ENCODE assay signal across 31 cellular contexts in genomic region chr11:126337121-126337471, GRCh38. TPM values are rescaled to one million over a fixed set of nuclear protein-coding genes. Genes with fewer than 3 reads are reported as not detected.
A peak's percentile ranks its signal among the peaks of the same experiment; 100 is the strongest.
DNase-seq lines count a peak whose midpoint lies in the region; ATAC-seq, FAIRE-seq and TF ChIP-seq lines count a peak whose summit lies in the region.
"Had no signal": no experiment of that assay in that cellular context is flagged by ENCODE, and none has a peak within 500 bp of the region (broad histone marks: within the 10 kb centered on the region; RNA-seq: fewer than 3 reads in every experiment).

No MANE protein-coding gene starts in this region.

- H3K4me1 ChIP-seq in CD8-positive, alpha-beta memory T cell (ENCODE audit: insufficient read depth, low read length): peaks cover under 1% of the 10 kb centered on the region
- H3K4me1 ChIP-seq in endothelial cell of umbilical vein (ENCODE audit: control insufficient read depth, extremely low read depth, insufficient read depth, low read length): peaks cover 54% of the 10 kb centered on the region
- H3K4me1 ChIP-seq: pancreas had no signal

- no TSS peak for BruUV-seq in endothelial cell of umbilical vein (replicated peaks; lab: Mats Ljungman, UMichigan)

- no peaks in the 10 kb centered on the region for H3K79me2 ChIP-seq in endothelial cell of umbilical vein (ENCODE audit: control insufficient read depth, insufficient read depth, low read length)

- TF ChIP-seq CTCF in endothelial cell of umbilical vein (IDR thresholded peaks at IDR 0.05; ENCODE audit: extremely low read depth in 1 of 2, insufficient read depth in 1 of 2, low read depth in 1 of 2, low read length in 2 of 2) (no peak), natural killer cell (IDR thresholded peaks at IDR 0.05) (no peak)

- H3K4me1 Mint-ChIP-seq in CD8-positive, alpha-beta memory T cell: peaks cover 7 to 29% (median 26%) of the 10 kb centered on the region in 3 donors
- peaks cover 58 to 65% of the 10 kb centered on the region in 2 donors for H3K4me1 Mint-ChIP-seq in natural killer cell

- no peak overlapping the region for H3K4me2 ChIP-seq in endothelial cell of umbilical vein (ENCODE audit: insufficient read depth, low read length)
- H3K4me2 ChIP-seq: PC-9 had no signal

- POLR2A ChIA-PET in CD8-positive, alpha-beta memory T cell (lab: Charles Lee): no interaction called here
- POLR2A ChIA-PET in endothelial cell of umbilical vein (lab: Charles Lee): interaction anchor here (1.0 kb wide), 1 partner anchor 16 kb away, joined by 3 read pairs; no protein-coding TSS in a partner anchor

- CTCF ChIA-PET in CD8-positive, alpha-beta memory T cell (lab: Charles Lee): no interaction called here
- CTCF ChIA-PET in endothelial cell of umbilical vein (lab: Charles Lee): interaction anchor here (0.6 to 1.2 kb wide), 3 partner anchors 19 to 144 kb away, joined by 3 to 4 read pairs (median 4); partner anchors contain the start of gene ST3GAL4

- H3K27ac Mint-ChIP-seq in CD8-positive, alpha-beta memory T cell: peak overlapping the region in 6 of 8 donors; percentile 23 to 98 (median 91)
- H3K27ac Mint-ChIP-seq in natural killer cell: peak overlapping the region; percentile 88 to 97

- no peak for TF ChIP-seq POLR2A in endothelial cell of umbilical vein (IDR thresholded peaks at IDR 0.05; ENCODE audit: low read depth, low read length)
- no peak for TF ChIP-seq POLR2A in erythroblast (IDR thresholded peaks at IDR 0.05; ENCODE audit: low read length)

- no peak overlapping the region for H2AFZ ChIP-seq in endothelial cell of umbilical vein (ENCODE audit: low read depth, low read length)
- H2AFZ ChIP-seq: PC-9 had no signal

- peak overlapping the region; percentile 56 for H3K9ac ChIP-seq in endothelial cell of umbilical vein (replicated peaks; ENCODE audit: extremely low read depth, insufficient read depth, low read length)

- H3K9me3 ChIP-seq in CD8-positive, alpha-beta memory T cell (ENCODE audit: low read length): no peaks in the 10 kb centered on the region
- H3K9me3 ChIP-seq in KOPT-K1 (ENCODE audit: insufficient read depth, low read length, poor library complexity, severe bottlenecking) (no peaks in the 10 kb centered on the region), endothelial cell of umbilical vein (replicated peaks; ENCODE audit: control insufficient read depth, insufficient read depth, low read length) (no peaks in the 10 kb centered on the region)
- H3K9me3 ChIP-seq: esophagus squamous epithelium, left lung, pancreas, right atrium auricular region had no signal

- H3K9me1 ChIP-seq in endothelial cell of umbilical vein (replicated peaks; ENCODE audit: control insufficient read depth, extremely low read depth, insufficient read depth, low read length): no peaks in the 10 kb centered on the region

- no peaks in the 10 kb centered on the region for H4K20me1 ChIP-seq in endothelial cell of umbilical vein (replicated peaks; ENCODE audit: control insufficient read depth, extremely low read depth, insufficient read depth, low read length)

- dilution Hi-C loops in endothelial cell of umbilical vein (cut with MboI; ENCODE audit: extremely low pct_ligation_motif_present, low sequenced_read_pairs): no loop called here

- H3K36me3 Mint-ChIP-seq in CD8-positive, alpha-beta memory T cell: peaks cover 13 to 87% (median 34%) of the 10 kb centered on the region in 3 donors
- no peaks in the 10 kb centered on the region for H3K36me3 Mint-ChIP-seq in natural killer cell

- H3K27me3 Mint-ChIP-seq in CD8-positive, alpha-beta memory T cell: peaks cover 0 to 1% of the 10 kb centered on the region in 2 donors
- no peaks in the 10 kb centered on the region for H3K27me3 Mint-ChIP-seq in natural killer cell (ENCODE audit: low read depth in 2 of 2)
- H3K27me3 Mint-ChIP-seq: activated naive CD4-positive, alpha-beta T cell treated with anti-CD3 and anti-CD28 coated beads, Interleukin-2, amount 50 U/mL, for 24 hours; effector memory CD8-positive, alpha-beta T cell; naive thymus-derived CD8-positive, alpha-beta T cell had no signal

- H3K27ac ChIP-seq in CD8-positive, alpha-beta memory T cell (ENCODE audit: low read depth, low read length): no peak overlapping the region
- H3K27ac ChIP-seq in KOPT-K1 (ENCODE audit: low read depth, low read length, poor library complexity, severe bottlenecking) (peak overlapping the region; percentile 79), endothelial cell of umbilical vein (ENCODE audit: insufficient read depth, low read depth, low read length) (peak overlapping the region; percentile 95)
- H3K27ac ChIP-seq: pancreas, PC-9 had no signal

- FAIRE-seq in endothelial cell of umbilical vein (lab: Jason Lieb, UNC): no peak
- FAIRE-seq: bronchial epithelial cell, pancreas, urothelium cell line had no signal

- H3K27me3 ChIP-seq in CD8-positive, alpha-beta memory T cell (ENCODE audit: insufficient read depth, low read length, poor library complexity, severe bottlenecking): no peaks in the 10 kb centered on the region
- H3K27me3 ChIP-seq in endothelial cell of umbilical vein (ENCODE audit: control insufficient read depth in 2 of 2, insufficient read depth in 2 of 2, low read length in 2 of 2): no peaks in the 10 kb centered on the region
- H3K27me3 ChIP-seq: esophagus squamous epithelium, left lung, pancreas, right atrium auricular region had no signal

- H3K9me3 Mint-ChIP-seq in CD8-positive, alpha-beta memory T cell: no peaks in the 10 kb centered on the region
- no peaks in the 10 kb centered on the region for H3K9me3 Mint-ChIP-seq in natural killer cell
- H3K9me3 Mint-ChIP-seq: activated naive CD4-positive, alpha-beta T cell treated with anti-CD3 and anti-CD28 coated beads, Interleukin-2, amount 50 U/mL, for 24 hours; effector memory CD8-positive, alpha-beta T cell; naive thymus-derived CD8-positive, alpha-beta T cell had no signal

- peaks cover 28% of the 10 kb centered on the region for H3K36me3 ChIP-seq in CD8-positive, alpha-beta memory T cell (ENCODE audit: insufficient read depth, low read length)
- H3K36me3 ChIP-seq in KOPT-K1 (ENCODE audit: insufficient read depth, low read length): peaks cover 61% of the 10 kb centered on the region
- H3K36me3 ChIP-seq in endothelial cell of umbilical vein (ENCODE audit: control insufficient read depth in 2 of 2, extremely low read depth in 1 of 2, insufficient read depth in 2 of 2, low read length in 2 of 2): no peaks in the 10 kb centered on the region
- H3K36me3 ChIP-seq: right atrium auricular region had no signal

- intact Hi-C loops in endothelial cell of umbilical vein (cut with micrococcal nuclease): no loop called here
- intact Hi-C loops in natural killer cell (cut with micrococcal nuclease): no loop called here

- no peak for DNase-seq in CD8-positive, alpha-beta memory T cell
- DNase-seq in endothelial cell of umbilical vein (ENCODE audit: low read depth, low spot score) (no peak), natural killer cell (no peak), NCI-H1930 (lab: John Stamatoyannopoulos, UW) (no peak), erythroblast (lab: John Stamatoyannopoulos, UW) (no peak)
- no peak for DNase-seq in activated naive CD4-positive, alpha-beta T cell treated with anti-CD3 and anti-CD28 coated beads, Interleukin-2, amount 50 U/mL, for 16 hours
- DNase-seq: activated CD4-positive, alpha-beta T cell treated with anti-CD3 and anti-CD28 coated beads, Interleukin-2, amount 50 U/mL, for 4 hours; activated CD4-positive, CD25-positive, alpha-beta regulatory T cell; anterior cingulate cortex; C1 segment of cervical spinal cord; cortex of kidney; effector memory CD8-positive, alpha-beta T cell; esophagus squamous epithelium; foreskin melanocyte; left lung; NCI-H1105; NCI-H2029; NCI-H524 treated with DMSO at 0.1 percent for 48 hours; NK-92 treated with Interleukin-12 subunit alpha and Interleukin-12 subunit beta, amount 100 ng/mL, for 24 hours; SIG-M5; stimulated activated naive CD4-positive, alpha-beta T cell; SW 1271 had no signal

- H3K4me3 Mint-ChIP-seq in CD8-positive, alpha-beta memory T cell: no peak overlapping the region
- H3K4me3 Mint-ChIP-seq in natural killer cell: no peak overlapping the region
- H3K4me3 Mint-ChIP-seq: activated naive CD4-positive, alpha-beta T cell treated with anti-CD3 and anti-CD28 coated beads, Interleukin-2, amount 50 U/mL, for 24 hours; effector memory CD8-positive, alpha-beta T cell; naive thymus-derived CD8-positive, alpha-beta T cell had no signal

- ATAC-seq in natural killer cell: no peak
- no peak for ATAC-seq in GM21360 (IDR thresholded peaks at IDR 0.05; ENCODE audit: unreplicated experiment)
- ATAC-seq: effector memory CD8-positive, alpha-beta T cell; left lung; naive thymus-derived CD8-positive, alpha-beta T cell; pancreas had no signal

- no peak overlapping the region for H3K4me3 ChIP-seq in CD8-positive, alpha-beta memory T cell (ENCODE audit: low read length)
- H3K4me3 ChIP-seq in endothelial cell of umbilical vein (replicated peaks in 1 of 3; ENCODE audit: insufficient read depth in 1 of 3, low read depth in 1 of 3, low read length in 3 of 3): no peak overlapping the region
- H3K4me3 ChIP-seq: esophagus squamous epithelium, left lung, pancreas, PC-9, right atrium auricular region had no signal

RNA-seq across cellular contexts. Expression of gene ST3GAL4, which starts 18.4 kb away (rescaled TPM):
- total RNA-seq in CD8-positive, alpha-beta memory T cell: 10 to 100 TPM; 11.0 to 12.5 TPM
- 8.3 TPM for polyA plus RNA-seq in CD8-positive, alpha-beta memory T cell
- total RNA-seq in endothelial cell of umbilical vein (17.7 and 21.1 TPM in 2 replicates), natural killer cell (10 to 100 TPM; 43.3 to 57.6 (median 47.3) TPM)
- 19.4 and 20.8 TPM in 2 replicates for polyA plus RNA-seq in endothelial cell of umbilical vein
- 22.6 and 25.1 TPM in 2 replicates for polyA plus RNA-seq in endothelial cell of umbilical vein (2011; cell fraction: cytosol; rRNA removed)
- 18.4 and 19.5 TPM in 2 replicates for polyA plus RNA-seq in endothelial cell of umbilical vein (2011; cell fraction: nucleus; rRNA removed)
- 14.4 and 15.3 TPM in 2 replicates for polyA plus RNA-seq in endothelial cell of umbilical vein (2012)
- 15.2 and 21.4 TPM in 2 replicates for polyA minus RNA-seq in endothelial cell of umbilical vein
- polyA minus RNA-seq in endothelial cell of umbilical vein (2011; cell fraction: cytosol; rRNA and poly(A)+ RNA removed): 28.7 TPM
- 8.4 and 8.9 TPM in 2 replicates for polyA minus RNA-seq in endothelial cell of umbilical vein (2011; cell fraction: nucleus; rRNA and poly(A)+ RNA removed)

RNA-seq across cellular contexts. Expression of gene DCPS, which starts 33.2 kb away (rescaled TPM):
- 10 to 100 TPM; 40.0 to 42.4 TPM for total RNA-seq in CD8-positive, alpha-beta memory T cell
- polyA plus RNA-seq in CD8-positive, alpha-beta memory T cell: 59.6 TPM
- 19.6 and 21.8 TPM in 2 replicates for total RNA-seq in endothelial cell of umbilical vein
- polyA plus RNA-seq in endothelial cell of umbilical vein: 34.2 and 36.0 TPM in 2 replicates
- 30.7 and 37.0 TPM in 2 replicates for polyA plus RNA-seq in endothelial cell of umbilical vein (2011; cell fraction: cytosol; rRNA removed)
- polyA plus RNA-seq in endothelial cell of umbilical vein (2011; cell fraction: nucleus; rRNA removed): 13.5 and 15.9 TPM in 2 replicates
- 20.9 and 24.0 TPM in 2 replicates for polyA plus RNA-seq in endothelial cell of umbilical vein (2012)
- 14.7 and 15.8 TPM in 2 replicates for polyA minus RNA-seq in endothelial cell of umbilical vein
- polyA minus RNA-seq in endothelial cell of umbilical vein (2011; cell fraction: cytosol; rRNA and poly(A)+ RNA removed): 28.3 TPM
- polyA minus RNA-seq in endothelial cell of umbilical vein (2011; cell fraction: nucleus; rRNA and poly(A)+ RNA removed): 4.0 and 4.2 TPM in 2 replicates
- total RNA-seq in natural killer cell: 10 to 100 TPM; 20.1 to 25.8 (median 23.1) TPM

RNA-seq across cellular contexts. Expression of gene TIRAP, which starts 54.2 kb away (rescaled TPM):
- 10 to 100 TPM; 10.6 to 11.3 TPM for total RNA-seq in CD8-positive, alpha-beta memory T cell
- 13.0 TPM for polyA plus RNA-seq in CD8-positive, alpha-beta memory T cell
- 8.7 and 11.0 TPM in 2 replicates for total RNA-seq in endothelial cell of umbilical vein
- polyA plus RNA-seq in endothelial cell of umbilical vein: 9.3 and 9.6 TPM in 2 replicates
- polyA plus RNA-seq in endothelial cell of umbilical vein (2011; cell fraction: cytosol; rRNA removed): 6.6 and 7.1 TPM in 2 replicates
- polyA plus RNA-seq in endothelial cell of umbilical vein (2011; cell fraction: nucleus; rRNA removed): 7.1 TPM in 2 replicates
- 4.5 and 5.3 TPM in 2 replicates for polyA plus RNA-seq in endothelial cell of umbilical vein (2012)
- polyA minus RNA-seq in endothelial cell of umbilical vein: 7.7 and 10.6 TPM in 2 replicates
- 5.8 TPM for polyA minus RNA-seq in endothelial cell of umbilical vein (2011; cell fraction: cytosol; rRNA and poly(A)+ RNA removed)
- 4.5 and 4.6 TPM in 2 replicates for polyA minus RNA-seq in endothelial cell of umbilical vein (2011; cell fraction: nucleus; rRNA and poly(A)+ RNA removed)
- total RNA-seq in natural killer cell: 10 to 100 TPM; 14.5 to 24.0 (median 19.5) TPM
